1 cellular context compared by ENCODE assay signal in genomic region chr11:6603287-6604080, GRCh38.
TF ChIP-seq lines count a peak whose summit lies in the region.

ILK (plus strand) TSS chr11:6603774; CDS start chr11:6604272, 498 bp downstream.
RRP8 (minus strand) TSS chr11:6603616; CDS start chr11:6603502, 114 bp downstream.

TF ChIP-seq in K562, 482 proteins besides CTCF, POLR2A, EP300 and RAD21 (continued from another document and continues in another):
- TF ChIP-seq YY1 (IDR thresholded peaks at IDR 0.05; ENCODE audit: borderline replicate concordance in 1 of 3, control insufficient read depth in 1 of 3, extremely low read depth in 1 of 3, insufficient read depth in 3 of 3, insufficient read length in 1 of 3, insufficient replicate concordance in 2 of 3, low read depth in 1 of 3, low read length in 2 of 3) (peak in 2 of 3 experiments; percentile 23 to 73), NELFE (IDR thresholded peaks at IDR 0.05; ENCODE audit: insufficient read depth, insufficient read length) (no peak), ZFX (CRISPR knock-in tag; IDR thresholded peaks at IDR 0.05) (peak; percentile 95), ZNF212 (CRISPR knock-in tag; IDR thresholded peaks at IDR 0.05) (no peak), KHSRP (IDR thresholded peaks at IDR 0.05) (no peak), ZNF785 (CRISPR knock-in tag; IDR thresholded peaks at IDR 0.05) (no peak), CCAR2 (IDR thresholded peaks at IDR 0.05; ENCODE audit: low read depth, low read length) (no peak), ZNF133 (CRISPR knock-in tag; IDR thresholded peaks at IDR 0.05) (no peak), ASH1L (IDR thresholded peaks at IDR 0.05; ENCODE audit: borderline replicate concordance, low read depth, partially characterized antibody) (no peak), RBM15 (IDR thresholded peaks at IDR 0.05; ENCODE audit: insufficient read depth, low read length) (no peak), ILF3 (IDR thresholded peaks at IDR 0.05; ENCODE audit: borderline replicate concordance) (0 out of 2 replicates have a peak, but pooled peaks have one; percentile 55), U2AF1 (optimal IDR thresholded peaks at IDR 0.05; ENCODE audit: low read depth, low read length) (no peak), POLR2AphosphoS5 (IDR thresholded peaks at IDR 0.05; ENCODE audit: control insufficient read depth, insufficient read depth, low read depth, low read length) (peak; percentile 77), MGA (IDR thresholded peaks at IDR 0.05) (peak; percentile 75), BRD4 (IDR thresholded peaks at IDR 0.05) (peak; percentile 40; the same call in 1 of the 2 replicates), ARHGAP35 (IDR thresholded peaks at IDR 0.05; ENCODE audit: partially characterized antibody) (no peak), CREB3 (tag; conservative IDR thresholded peaks at IDR 0.05; ENCODE audit: low read depth) (no peak; the same call in 1 of the 2 replicates), KDM1A (IDR thresholded peaks at IDR 0.05) (no peak), MXD1 (CRISPR knock-in tag; IDR thresholded peaks at IDR 0.05; ENCODE audit: borderline replicate concordance, poor library complexity, severe bottlenecking) (peak; percentile 80), FIP1L1 (IDR thresholded peaks at IDR 0.05; ENCODE audit: low read depth, low read length, poor library complexity, severe bottlenecking) (no peak), MIER1 (IDR thresholded peaks at IDR 0.05; ENCODE audit: low read depth) (no peak), ZNF707 (CRISPR knock-in tag; conservative IDR thresholded peaks at IDR 0.05) (no peak), ZNF24 (IDR thresholded peaks at IDR 0.05) (0 out of 2 replicates have a peak, but pooled peaks have one; percentile 18), FOXA3 (CRISPR knock-in tag; conservative IDR thresholded peaks at IDR 0.05 in 1 of 2, IDR thresholded peaks at IDR 0.05 in 1 of 2) (no peak), NCOA2 (IDR thresholded peaks at IDR 0.05; ENCODE audit: partially characterized antibody in 2 of 2) (no peak), SMC3 (conservative IDR thresholded peaks at IDR 0.05; ENCODE audit: insufficient read depth, low read depth, low read length) (no peak), XRCC3 (IDR thresholded peaks at IDR 0.05) (no peak), E2F5 (CRISPR knock-in tag; IDR thresholded peaks at IDR 0.05) (no peak), CHAMP1 (IDR thresholded peaks at IDR 0.05) (no peak), THRA (IDR thresholded peaks at IDR 0.05) (no peak), ZFP36 (IDR thresholded peaks at IDR 0.05; ENCODE audit: low read depth, low read length, partially characterized antibody) (no peak), FOXJ3 (CRISPR knock-in tag; IDR thresholded peaks at IDR 0.05) (no peak), BRD9 (IDR thresholded peaks at IDR 0.05; ENCODE audit: low read depth, partially characterized antibody) (no peak), E2F1 (CRISPR knock-in tag; IDR thresholded peaks at IDR 0.05) (no peak; the same call in 1 of the 2 replicates), CLOCK (CRISPR knock-in tag; IDR thresholded peaks at IDR 0.05; ENCODE audit: borderline replicate concordance) (no peak)
